In genomic region chr19:58558623-58559274, GRCh38 we compare ENCODE assay signal across 8 cellular contexts. TPM values are rescaled to one million over a fixed set of nuclear protein-coding genes. Genes with fewer than 3 reads are reported as not detected.
DNase-seq lines count a peak whose midpoint lies in the region; ATAC-seq and TF ChIP-seq lines count a peak whose summit lies in the region.

No MANE protein-coding gene starts in this region.

- H3K27me3 ChIP-seq in Caco-2 (replicated peaks; ENCODE audit: control insufficient read depth, insufficient read depth, low read length) (no peaks in the 10 kb centered on the region), KMS-11 (ENCODE audit: insufficient read depth, low read depth) (no peaks in the 10 kb centered on the region), neuron (ENCODE audit: insufficient read depth, low read length) (no peaks in the 10 kb centered on the region), suprapubic skin (no peaks in the 10 kb centered on the region)

- intact Hi-C loops in Caco-2 (cut with micrococcal nuclease; ENCODE audit: unreplicated experiment), result loop anchor here (1.0 kb wide), 3 partner anchors 14 to 39 kb away; partner anchors contain the start of genes MZF1, TRIM28 and ZBTB45

- BruUV-seq in Caco-2 (replicated peaks; lab: Mats Ljungman, UMichigan), result no TSS peak

- CTCF ChIA-PET in Caco-2 (lab: Charles Lee), result interaction anchor here (0.6 to 1.6 kb wide), 4 partner anchors 15 to 197 kb away, joined by 3 to 6 read pairs (median 4); partner anchors contain the start of genes TRIM28 and ZBTB45

- ATAC-seq in GM21619 (IDR thresholded peaks at IDR 0.05; ENCODE audit: unreplicated experiment), result peak; percentile 43
- peak; percentile 70 to 71 for ATAC-seq in activated T-cell treated with anti-CD3 and anti-CD28 coated beads, Interleukin-2, amount 50 U/mL, for 4 hours

- WGBS in suprapubic skin, result 1% methylated on average over 27 of the region's 76 CpGs

- H3K79me2 ChIP-seq in KMS-11 (ENCODE audit: insufficient read depth, low read depth), result peaks cover 29% of the 10 kb centered on the region

- no peak for TF ChIP-seq CTCF in Caco-2 (IDR thresholded peaks at IDR 0.05; ENCODE audit: insufficient read depth in 1 of 2, low read depth in 1 of 2, low read length in 1 of 2, severe bottlenecking in 1 of 2, unreplicated experiment in 1 of 2)
- TF ChIP-seq CTCF in KMS-11 (conservative IDR thresholded peaks at IDR 0.05; ENCODE audit: low read depth, low read length), result 0 out of 2 replicates have a peak, but pooled peaks have one; percentile 3
- TF ChIP-seq CTCF in suprapubic skin (IDR thresholded peaks at IDR 0.05), result no peak

- peak overlapping the region; percentile 94 for H3K9ac ChIP-seq in KMS-11

- H4K20me1 ChIP-seq in KMS-11 (ENCODE audit: insufficient read depth), result no peaks in the 10 kb centered on the region

- H3K9me3 ChIP-seq in Caco-2, result no peaks in the 10 kb centered on the region
- no peaks in the 10 kb centered on the region for H3K9me3 ChIP-seq in neuron (ENCODE audit: low read length)
- no peaks in the 10 kb centered on the region for H3K9me3 ChIP-seq in suprapubic skin

- H3K27me3 Mint-ChIP-seq in Caco-2 (ENCODE audit: insufficient read depth, unreplicated experiment), result no peaks in the 10 kb centered on the region
- no peaks in the 10 kb centered on the region for H3K27me3 Mint-ChIP-seq in activated T-cell treated with anti-CD3 and anti-CD28 coated beads, Interleukin-2, amount 50 U/mL, for 4 hours (ENCODE audit: low read depth)

- H3K4me1 Mint-ChIP-seq in Caco-2 (ENCODE audit: low read depth, unreplicated experiment), result peaks cover 31% of the 10 kb centered on the region
- H3K4me1 Mint-ChIP-seq in activated T-cell treated with anti-CD3 and anti-CD28 coated beads, Interleukin-2, amount 50 U/mL, for 4 hours (ENCODE audit: low read depth), result peaks cover 65% of the 10 kb centered on the region

- H3K27ac Mint-ChIP-seq in Caco-2 (ENCODE audit: unreplicated experiment), result peak overlapping the region; percentile 98

- no peak for TF ChIP-seq POLR2A in suprapubic skin (IDR thresholded peaks at IDR 0.05)

- DNase-seq in Caco-2 (peak; percentile 99), fibroblast of the conjunctiva (ENCODE audit: low read depth) (peak; percentile 98), suprapubic skin (ENCODE audit: low spot score in 2 of 2) (peak; percentile 99 to 100), NOMO-1 treated with DMSO at 0.1 percent for 48 hours (lab: John Stamatoyannopoulos, UW; ENCODE audit: unreplicated experiment) (no peak)
- DNase-seq in activated T-cell treated with anti-CD3 and anti-CD28 coated beads, Interleukin-2, amount 50 U/mL, for 4 hours, result peak; percentile 99

- H3K9me3 Mint-ChIP-seq in Caco-2 (ENCODE audit: unreplicated experiment), result no peaks in the 10 kb centered on the region
- no peaks in the 10 kb centered on the region for H3K9me3 Mint-ChIP-seq in activated T-cell treated with anti-CD3 and anti-CD28 coated beads, Interleukin-2, amount 50 U/mL, for 4 hours

- H3K4me2 ChIP-seq in KMS-11, result peak overlapping the region; percentile 99

- POLR2A ChIA-PET in Caco-2 (lab: Charles Lee), result interaction anchor here (0.6 to 2.4 kb wide), 6 partner anchors 13 to 232 kb away, joined by 3 to 17 read pairs (median 10); partner anchors contain the start of genes MZF1, TRIM28, ZBTB45 and ZSCAN22

- H3K4me3 ChIP-seq in Caco-2 (ENCODE audit: low read depth, low read length) (peak overlapping the region; percentile 69), KMS-11 (IDR thresholded peaks at IDR 0.05; ENCODE audit: insufficient read depth, low read depth, low read length) (peak overlapping the region; percentile 51), neuron (ENCODE audit: low read length) (peak overlapping the region; percentile 87), suprapubic skin (peak overlapping the region; percentile 87)

- TF ChIP-seq EP300 in suprapubic skin (IDR thresholded peaks at IDR 0.05), result no peak

- H3K36me3 Mint-ChIP-seq in Caco-2 (ENCODE audit: insufficient read depth, unreplicated experiment), result peaks cover 99% of the 10 kb centered on the region
- H3K36me3 Mint-ChIP-seq in activated T-cell treated with anti-CD3 and anti-CD28 coated beads, Interleukin-2, amount 50 U/mL, for 4 hours (ENCODE audit: insufficient read depth), result peaks cover 18% of the 10 kb centered on the region

- peaks cover 3% of the 10 kb centered on the region for H3K36me3 ChIP-seq in Caco-2 (ENCODE audit: control insufficient read depth, insufficient read depth, low read length)
- H3K36me3 ChIP-seq in KMS-11 (ENCODE audit: insufficient read depth), result no peaks in the 10 kb centered on the region
- peaks cover 28% of the 10 kb centered on the region for H3K36me3 ChIP-seq in neuron (ENCODE audit: insufficient read depth, low read length)
- peaks cover 15% of the 10 kb centered on the region for H3K36me3 ChIP-seq in suprapubic skin

- H2AFZ ChIP-seq in KMS-11 (ENCODE audit: low read depth) (peak overlapping the region; percentile 60; the same call in 1 of the 2 replicates), neuron (ENCODE audit: low read depth, low read length) (peak overlapping the region; percentile 30)

- H3K4me3 Mint-ChIP-seq in Caco-2 (ENCODE audit: unreplicated experiment), result peak overlapping the region; percentile 99
- peak overlapping the region; percentile 98 for H3K4me3 Mint-ChIP-seq in activated T-cell treated with anti-CD3 and anti-CD28 coated beads, Interleukin-2, amount 50 U/mL, for 4 hours

- H3K4me1 ChIP-seq in Caco-2, result peaks cover 15% of the 10 kb centered on the region; the same call in 1 of the 2 replicates
- peaks cover 36% of the 10 kb centered on the region for H3K4me1 ChIP-seq in KMS-11 (ENCODE audit: low read depth, poor library complexity, severe bottlenecking)
- H3K4me1 ChIP-seq in neuron (ENCODE audit: insufficient read depth, low read length), result peaks cover 37% of the 10 kb centered on the region
- peaks cover 81% of the 10 kb centered on the region for H3K4me1 ChIP-seq in suprapubic skin

- H3K27ac ChIP-seq in KMS-11 (peak overlapping the region; percentile 98), suprapubic skin (peak overlapping the region; percentile 99)

RNA-seq across cellular contexts. Expression of gene UBE2M, which starts 0.3 kb away (rescaled TPM):
- total RNA-seq in Caco-2 (2022), result 133 and 139 TPM in 2 replicates
- 100 to 1,000 TPM; 138 to 155 (median 153) TPM for total RNA-seq in activated T-cell treated with anti-CD3 and anti-CD28 coated beads, Interleukin-2, amount 50 U/mL, for 4 hours
- 10 to 100 TPM; 16.4 to 31.5 (median 21.7) TPM for total RNA-seq in suprapubic skin

RNA-seq across cellular contexts. Expression of gene CHMP2A, which starts 3.8 kb away (rescaled TPM):
- total RNA-seq in Caco-2 (2022) (110 and 112 TPM in 2 replicates), suprapubic skin (100 to 1,000 TPM in 3 of 4 donors, 10 to 100 TPM in 1; 96.1 to 120 (median 103) TPM)
- total RNA-seq in activated T-cell treated with anti-CD3 and anti-CD28 coated beads, Interleukin-2, amount 50 U/mL, for 4 hours, result 100 to 1,000 TPM; 117 to 128 (median 119) TPM

RNA-seq across cellular contexts. Expression of gene MZF1, which starts 14.4 kb away (rescaled TPM):
- 20.4 and 25.6 TPM in 2 replicates for total RNA-seq in Caco-2 (2022)
- total RNA-seq in activated T-cell treated with anti-CD3 and anti-CD28 coated beads, Interleukin-2, amount 50 U/mL, for 4 hours, result 10 to 100 TPM; 12.4 to 16.9 (median 12.7) TPM
- total RNA-seq in suprapubic skin, result 10 to 100 TPM; 29.0 to 53.2 (median 37.5) TPM

RNA-seq across cellular contexts. Expression of gene TRIM28, which starts 14.9 kb away (rescaled TPM):
- total RNA-seq in Caco-2 (2022) (837 and 863 TPM in 2 replicates), suprapubic skin (100 to 1,000 TPM; 334 to 395 (median 360) TPM)
- 100 to 1,000 TPM; 850 to 963 (median 920) TPM for total RNA-seq in activated T-cell treated with anti-CD3 and anti-CD28 coated beads, Interleukin-2, amount 50 U/mL, for 4 hours

RNA-seq across cellular contexts. Expression of gene ZBTB45, which starts 39.1 kb away (rescaled TPM):
- total RNA-seq in Caco-2 (2022) (14.6 and 14.8 TPM in 2 replicates), suprapubic skin (10 to 100 TPM in 3 of 4 donors, 1 to 10 TPM in 1; 6.7 to 20.7 (median 15.8) TPM)
- 10 to 100 TPM; 15.4 to 16.7 (median 16.1) TPM for total RNA-seq in activated T-cell treated with anti-CD3 and anti-CD28 coated beads, Interleukin-2, amount 50 U/mL, for 4 hours
